ENCODE assay signal across 21 cellular contexts in the genomic region with DNA sequence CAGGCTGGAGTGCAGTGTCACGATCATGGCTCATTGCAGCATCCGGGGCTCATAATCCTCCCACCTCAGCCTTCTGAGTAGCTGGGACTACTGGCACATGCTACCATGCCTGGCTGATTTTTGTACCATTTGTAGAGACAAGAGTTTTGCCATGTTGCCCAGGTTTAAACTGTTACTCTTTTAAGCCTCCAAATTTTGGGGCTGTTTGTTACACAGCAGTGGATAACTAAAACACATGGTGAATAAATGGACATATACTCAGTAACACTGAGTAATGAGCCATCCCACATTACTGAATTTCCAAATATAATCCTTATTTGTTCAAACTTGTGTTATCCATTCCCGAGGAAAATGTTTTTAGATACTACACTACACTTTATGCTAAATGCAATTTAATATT.
"Had no signal": no experiment of that assay in that cellular context is flagged by ENCODE, and none has a peak within 500 bp of the region (broad histone marks: within the 10 kb centered on the region; RNA-seq: fewer than 3 reads in every experiment).

No MANE protein-coding gene starts in this region.

- H3K27me3 Mint-ChIP-seq: IgD-negative memory B cell, T-cell had no signal

- H3K27ac Mint-ChIP-seq: T-cell had no signal

- H3K4me3 ChIP-seq: MG63 had no signal

- H3K27me3 ChIP-seq: MG63 had no signal

- H3K9me3 Mint-ChIP-seq: T-cell had no signal

- H3K9me3 ChIP-seq: MG63 had no signal

- H3K9ac ChIP-seq: SK-N-SH had no signal

- DNase-seq: KBM-7, MG63, NCI-H1092, NCI-H1105 treated with DMSO at 0.1 percent for 48 hours, NCI-H1417 treated with DMSO at 0.1 percent for 48 hours, NCI-H146, NCI-H1694 treated with DMSO at 0.1 percent for 48 hours, NCI-H1930, NCI-H2081, NCI-H2107, NCI-H2227 treated with DMSO at 0.1 percent for 48 hours, NCI-H524, NCI-H526 treated with DMSO at 0.1 percent for 48 hours, NCI-H748 treated with DMSO at 0.1 percent for 48 hours, Right ventricle myocardium superior, RPMI8226, SIG-M5, SK-N-SH, SW 1271, T-cell had no signal

- H3K36me3 Mint-ChIP-seq: IgD-negative memory B cell had no signal

- H3K4me3 Mint-ChIP-seq: IgD-negative memory B cell, T-cell had no signal
